ENCODE assay signal across 9 cellular contexts in genomic region chr10:95559466-95559865, GRCh38. TPM values are rescaled to one million over a fixed set of nuclear protein-coding genes. Genes with fewer than 3 reads are reported as not detected.
A peak's percentile ranks its signal among the peaks of the same experiment; 100 is the strongest.
DNase-seq lines count a peak whose midpoint lies in the region; ATAC-seq and TF ChIP-seq lines count a peak whose summit lies in the region.
"Had no signal": no experiment of that assay in that cellular context is flagged by ENCODE, and none has a peak within 500 bp of the region (broad histone marks: within the 10 kb centered on the region; RNA-seq: fewer than 3 reads in every experiment).

No MANE protein-coding gene starts in this region.

- TF ChIP-seq CTCF in HCT116 (IDR thresholded peaks at IDR 0.05 in 2 of 3, conservative IDR thresholded peaks at IDR 0.05 in 1 of 3; ENCODE audit: borderline replicate concordance in 1 of 3, insufficient read depth in 1 of 3, low read depth in 2 of 3, low read length in 2 of 3) (no peak), OCI-LY7 (conservative IDR thresholded peaks at IDR 0.05; ENCODE audit: low read length) (no peak)

- H3K4me1 Mint-ChIP-seq in activated CD4-positive, alpha-beta memory T cell treated with anti-CD3 and anti-CD28 coated beads for 36 hours (ENCODE audit: low read depth), result peaks cover 4% of the 10 kb centered on the region

- DNase-seq in HCT116 (ENCODE audit: low read depth, low spot score) (no peak), mesenteric fat pad (ENCODE audit: low spot score) (no peak), OCI-LY7 (ENCODE audit: low spot score) (no peak), CD1c-positive myeloid dendritic cell (ENCODE audit: extremely low spot score) (no peak)
- DNase-seq in activated CD4-positive, alpha-beta memory T cell treated with anti-CD3 and anti-CD28 coated beads for 36 hours, result no peak

- H3K9ac ChIP-seq in HCT116 (ENCODE audit: low read length) (no peak overlapping the region), rectal smooth muscle tissue (ENCODE audit: low read length) (peak overlapping the region; percentile 7)

- H3K27ac Mint-ChIP-seq in activated CD4-positive, alpha-beta memory T cell treated with anti-CD3 and anti-CD28 coated beads for 36 hours, result no peak overlapping the region

- H3K36me3 Mint-ChIP-seq in activated CD4-positive, alpha-beta memory T cell treated with anti-CD3 and anti-CD28 coated beads for 36 hours, result no peaks in the 10 kb centered on the region

- CTCF ChIA-PET in HCT116 (lab: Charles Lee) (interaction anchor here (0.6 kb wide), 1 partner anchor 317 kb away, joined by 4 read pairs; no protein-coding TSS in a partner anchor), OCI-LY7 (lab: Charles Lee; ENCODE audit: unreplicated experiment) (no interaction called here)
- CTCF ChIA-PET in activated CD4-positive, alpha-beta memory T cell treated with anti-CD3 and anti-CD28 coated beads for 36 hours (lab: Charles Lee), result interaction anchor here (1.1 kb wide), 1 partner anchor 185 kb away, joined by 3 read pairs; no protein-coding TSS in a partner anchor

- no peaks in the 10 kb centered on the region for H3K9me3 ChIP-seq in HCT116 (ENCODE audit: control insufficient read depth in 1 of 2, insufficient read depth in 1 of 2, low read depth in 1 of 2, low read length in 2 of 2)
- H3K9me3 ChIP-seq in iPS-18c (ENCODE audit: control insufficient read depth, insufficient read depth, low read length), result no peaks in the 10 kb centered on the region
- H3K9me3 ChIP-seq in OCI-LY7 (ENCODE audit: low read length), result no peaks in the 10 kb centered on the region

- RAD21 ChIA-PET in HCT116 (lab: Charles Lee; ENCODE audit: low non-redundant PET in 1 of 2, low total read pairs in 2 of 2, uncharacterized antibody in 2 of 2, unreplicated experiment in 2 of 2), result no interaction called here

- no peak for TF ChIP-seq RAD21 in HCT116 (IDR thresholded peaks at IDR 0.05; ENCODE audit: low read depth)

- H3K36me3 ChIP-seq in HCT116 (ENCODE audit: control insufficient read depth in 1 of 2, insufficient read depth in 2 of 2, low read length in 2 of 2) (no peaks in the 10 kb centered on the region), rectal smooth muscle tissue (ENCODE audit: control insufficient read depth, insufficient read depth, low read length) (no peaks in the 10 kb centered on the region), OCI-LY7 (ENCODE audit: insufficient read depth, low read length) (no peaks in the 10 kb centered on the region)

- H3K4me3 ChIP-seq in HCT116 (replicated peaks in 1 of 2; ENCODE audit: low read depth in 1 of 2, low read length in 2 of 2) (no peak overlapping the region), iPS-18c (ENCODE audit: insufficient read depth, low read depth, low read length) (peak overlapping the region; percentile 40), rectal smooth muscle tissue (ENCODE audit: low read length) (peak overlapping the region; percentile 85), OCI-LY7 (ENCODE audit: low read depth, low read length, poor library complexity, severe bottlenecking) (no peak overlapping the region)

- H3K79me2 ChIP-seq in HCT116 (ENCODE audit: insufficient read depth, low read length) (no peaks in the 10 kb centered on the region), OCI-LY7 (ENCODE audit: insufficient read depth, low read depth, low read length) (no peaks in the 10 kb centered on the region)

- POLR2A ChIA-PET in HCT116 (lab: Charles Lee), result no interaction called here
- POLR2A ChIA-PET in activated CD4-positive, alpha-beta memory T cell treated with anti-CD3 and anti-CD28 coated beads for 36 hours (lab: Charles Lee), result no interaction called here
- POLR2A ChIA-PET in OCI-LY7 (lab: Charles Lee), result no interaction called here

- no TSS peak for BruUV-seq in HCT116 (replicated peaks; lab: Mats Ljungman, UMichigan)
- BruUV-seq in OCI-LY7 (replicated peaks; lab: Mats Ljungman, UMichigan), result no TSS peak

- peak overlapping the region; percentile 25 for H3K4me3 Mint-ChIP-seq in activated CD4-positive, alpha-beta memory T cell treated with anti-CD3 and anti-CD28 coated beads for 36 hours

- ATAC-seq in HCT116 (no peak), HG02798 (IDR thresholded peaks at IDR 0.05; ENCODE audit: poor library complexity, unreplicated experiment) (no peak)
- ATAC-seq: esophagus mucosa had no signal

- TF ChIP-seq POLR2A in HCT116 (IDR thresholded peaks at IDR 0.05; ENCODE audit: borderline replicate concordance, extremely low read depth, insufficient read depth, insufficient read length), result no peak

- H3K4me1 ChIP-seq in HCT116 (ENCODE audit: control insufficient read depth in 1 of 2, insufficient read depth in 2 of 2, low read length in 2 of 2), result peaks cover 0 to 11% of the 10 kb centered on the region in 2 experiments; a peak in 1 of 4 replicates
- H3K4me1 ChIP-seq in rectal smooth muscle tissue (ENCODE audit: control insufficient read depth, insufficient read depth, low read length), result peaks cover 15% of the 10 kb centered on the region
- H3K4me1 ChIP-seq in OCI-LY7 (ENCODE audit: insufficient read depth, low read length, poor library complexity, severe bottlenecking), result no peaks in the 10 kb centered on the region

- H3K27me3 ChIP-seq in HCT116 (ENCODE audit: insufficient read depth, low read length) (no peaks in the 10 kb centered on the region; the same call in 1 of the 2 replicates), rectal smooth muscle tissue (ENCODE audit: control insufficient read depth, insufficient read depth, low read length) (no peaks in the 10 kb centered on the region)

- H3K27ac ChIP-seq in HCT116 (ENCODE audit: low read depth, low read length) (no peak overlapping the region), rectal smooth muscle tissue (ENCODE audit: low read depth, low read length) (peak overlapping the region; percentile 95), OCI-LY7 (ENCODE audit: low read depth, low read length, poor library complexity, severe bottlenecking) (no peak overlapping the region)

- H3K4me2 ChIP-seq in HCT116 (ENCODE audit: low read length), result 0 out of 2 replicates have a peak overlapping the region, but pooled peaks have one; percentile 3
- H3K4me2 ChIP-seq in OCI-LY7 (ENCODE audit: low read length), result no peak overlapping the region

- no peaks in the 10 kb centered on the region for H3K9me3 Mint-ChIP-seq in activated CD4-positive, alpha-beta memory T cell treated with anti-CD3 and anti-CD28 coated beads for 36 hours

- H3K27me3 Mint-ChIP-seq in activated CD4-positive, alpha-beta memory T cell treated with anti-CD3 and anti-CD28 coated beads for 36 hours, result peaks cover 5% of the 10 kb centered on the region

- H3K9me2 ChIP-seq in HCT116 (ENCODE audit: insufficient read depth) (no peaks in the 10 kb centered on the region), OCI-LY7 (ENCODE audit: insufficient read depth, low read length) (no peaks in the 10 kb centered on the region)

- H2AFZ ChIP-seq in HCT116 (ENCODE audit: low read depth, low read length, poor library complexity, severe bottlenecking) (no peak overlapping the region), OCI-LY7 (ENCODE audit: low read length) (no peak overlapping the region)

- no peaks in the 10 kb centered on the region for H4K20me1 ChIP-seq in HCT116 (ENCODE audit: insufficient read depth)
- H4K20me1 ChIP-seq in OCI-LY7 (ENCODE audit: insufficient read depth, low read length), result no peaks in the 10 kb centered on the region

- intact Hi-C loops in HCT116 (cut with micrococcal nuclease) (no loop called here), OCI-LY7 (cut with micrococcal nuclease; ENCODE audit: unreplicated experiment) (no loop called here)
- intact Hi-C loops in activated CD4-positive, alpha-beta memory T cell treated with anti-CD3 and anti-CD28 coated beads for 36 hours (cut with micrococcal nuclease), result no loop called here

TF ChIP-seq in HCT116, 20 proteins besides CTCF, POLR2A, EP300 and RAD21:
- TF ChIP-seq FOSL1 (IDR thresholded peaks at IDR 0.05; ENCODE audit: low read depth) (no peak), REST (IDR thresholded peaks at IDR 0.05; ENCODE audit: low read depth) (no peak), EGR1 (IDR thresholded peaks at IDR 0.05; ENCODE audit: low read depth) (no peak), YY1 (IDR thresholded peaks at IDR 0.05; ENCODE audit: extremely low read depth, insufficient replicate concordance, low read depth, low read length) (no peak), SIN3A (IDR thresholded peaks at IDR 0.05; ENCODE audit: low read depth) (no peak)

RNA-seq across cellular contexts. Expression of gene SORBS1, which starts 1.7 kb away (rescaled TPM):
- total RNA-seq in HCT116 (2021; ENCODE audit: unreplicated experiment) (3.4 TPM), mesenteric fat pad (854 TPM), OCI-LY7 (2022) (3.1 and 3.3 TPM in 2 replicates)
- 0.72 and 0.82 TPM in 2 replicates for polyA plus RNA-seq in HCT116 (2012)
- total RNA-seq in activated CD4-positive, alpha-beta memory T cell treated with anti-CD3 and anti-CD28 coated beads for 36 hours, result 1 to 10 TPM; 1.5 to 1.8 TPM
- total RNA-seq in OCI-LY7 (2014; rRNA removed; shearing (Covaris generic)), result 0.10 and 0.57 TPM in 2 replicates

Comparison
In these comparisons a context has a peak if more than half of its experiments do, and no peak if none do; other contexts are left out.
1. H3K4me3 ChIP-seq: peak in iPS-18c (single experiment) and rectal smooth muscle tissue (single experiment); none in HCT116 (0 of 2) and OCI-LY7 (single experiment).
2. RNA of gene SORBS1, which starts 1.7 kb away (total RNA-seq): 854 TPM in mesenteric fat pad (single experiment); 3.4 TPM in HCT116 (single experiment), 0.10 to 3.3 TPM in OCI-LY7 and 1.5 to 1.8 TPM in activated CD4-positive, alpha-beta memory T cell treated with anti-CD3 and anti-CD28 coated beads for 36 hours; every median in the first group is over 100 times any median in the second.